Comparison of ENCODE assay signal across 27 cellular contexts in genomic region chr1:19756480-19756879, GRCh38. TPM values are rescaled to one million over a fixed set of nuclear protein-coding genes. Genes with fewer than 3 reads are reported as not detected.
DNase-seq lines count a peak whose midpoint lies in the region; ATAC-seq, FAIRE-seq and TF ChIP-seq lines count a peak whose summit lies in the region.
"Had no signal": no experiment of that assay in that cellular context is flagged by ENCODE, and none has a peak within 500 bp of the region (broad histone marks: within the 10 kb centered on the region; RNA-seq: fewer than 3 reads in every experiment).

No MANE protein-coding gene starts in this region.

- ATAC-seq in PC-3 (no peak), HG02884 (IDR thresholded peaks at IDR 0.05; ENCODE audit: unreplicated experiment) (no peak)
- ATAC-seq in stimulated activated naive CD8-positive, alpha-beta T cell treated with anti-CD3 and anti-CD28 coated beads, Interleukin-15, amount 100 ng/mL, for 72 hours, result no peak
- ATAC-seq in activated CD8-positive, alpha-beta memory T cell treated with anti-CD3 and anti-CD28 coated beads, Interleukin-2, amount 10 ng/mL, durations not matched to agents 7 days and 5 days, result no peak
- ATAC-seq: Right ventricle myocardium inferior had no signal

- POLR2A ChIA-PET in PC-3 (lab: Charles Lee; ENCODE audit: unreplicated experiment), result no interaction called here

- TF ChIP-seq CTCF in AG10803 (conservative IDR thresholded peaks at IDR 0.05; ENCODE audit: low read length) (no peak), PC-3 (conservative IDR thresholded peaks at IDR 0.05; ENCODE audit: low read depth, low read length) (no peak), tibial artery (IDR thresholded peaks at IDR 0.05) (no peak)

- H3K4me2 ChIP-seq in PC-3 (ENCODE audit: low read length), result no peak overlapping the region
- H3K4me2 ChIP-seq: PC-9 had no signal

- H3K4me3 ChIP-seq in AG10803 (ENCODE audit: low read length) (no peak overlapping the region), PC-3 (ENCODE audit: low read length) (no peak overlapping the region), tibial artery (no peak overlapping the region)
- H3K4me3 ChIP-seq: PC-9, SJSA1 had no signal

- BruUV-seq in PC-3 (replicated peaks; lab: Mats Ljungman, UMichigan), result no TSS peak

- no peak overlapping the region for H3K4me3 Mint-ChIP-seq in stimulated activated naive CD8-positive, alpha-beta T cell treated with anti-CD3 and anti-CD28 coated beads, Interleukin-15, amount 100 ng/mL, for 72 hours
- H3K4me3 Mint-ChIP-seq in activated CD8-positive, alpha-beta memory T cell treated with anti-CD3 and anti-CD28 coated beads, Interleukin-2, amount 10 ng/mL, durations not matched to agents 7 days and 5 days, result no peak overlapping the region
- H3K4me3 Mint-ChIP-seq: CD4-positive, alpha-beta memory T cell had no signal

- H3K9me3 ChIP-seq in PC-3 (ENCODE audit: low read length) (no peaks in the 10 kb centered on the region), tibial artery (no peaks in the 10 kb centered on the region)
- H3K9me3 ChIP-seq: SJSA1 had no signal

- no peaks in the 10 kb centered on the region for H3K9me3 Mint-ChIP-seq in stimulated activated naive CD8-positive, alpha-beta T cell treated with anti-CD3 and anti-CD28 coated beads, Interleukin-15, amount 100 ng/mL, for 72 hours
- no peaks in the 10 kb centered on the region for H3K9me3 Mint-ChIP-seq in activated CD8-positive, alpha-beta memory T cell treated with anti-CD3 and anti-CD28 coated beads, Interleukin-2, amount 10 ng/mL, durations not matched to agents 7 days and 5 days (ENCODE audit: low read depth)
- H3K9me3 Mint-ChIP-seq: CD4-positive, alpha-beta memory T cell had no signal

- no peaks in the 10 kb centered on the region for H3K4me1 Mint-ChIP-seq in stimulated activated naive CD8-positive, alpha-beta T cell treated with anti-CD3 and anti-CD28 coated beads, Interleukin-15, amount 100 ng/mL, for 72 hours
- peaks cover 5% of the 10 kb centered on the region for H3K4me1 Mint-ChIP-seq in activated CD8-positive, alpha-beta memory T cell treated with anti-CD3 and anti-CD28 coated beads, Interleukin-2, amount 10 ng/mL, durations not matched to agents 7 days and 5 days
- H3K4me1 Mint-ChIP-seq: CD4-positive, alpha-beta memory T cell had no signal

- H4K20me1 ChIP-seq in PC-3 (ENCODE audit: low read length), result no peaks in the 10 kb centered on the region

- no peak overlapping the region for H3K9ac ChIP-seq in PC-3 (ENCODE audit: low read length)

- no peaks in the 10 kb centered on the region for H3K36me3 Mint-ChIP-seq in activated CD8-positive, alpha-beta memory T cell treated with anti-CD3 and anti-CD28 coated beads, Interleukin-2, amount 10 ng/mL, durations not matched to agents 7 days and 5 days

- H3K36me3 ChIP-seq in PC-3 (ENCODE audit: low read depth, low read length), result no peaks in the 10 kb centered on the region
- H3K36me3 ChIP-seq in tibial artery, result peaks cover 5 to 38% (median 9%) of the 10 kb centered on the region in 3 donors

- H3F3A ChIP-seq in PC-3 (ENCODE audit: low read length, unreplicated experiment), result no peaks in the 10 kb centered on the region

- intact Hi-C loops in PC-3 (cut with micrococcal nuclease) (no loop called here), tibial artery (cut with DNase I; ENCODE audit: low total_unique reads) (no loop called here)

- CTCF ChIA-PET in PC-3 (lab: Charles Lee), result no interaction called here
- CTCF ChIA-PET in activated CD8-positive, alpha-beta memory T cell treated with anti-CD3 and anti-CD28 coated beads, Interleukin-2, amount 10 ng/mL, durations not matched to agents 7 days and 5 days (lab: Charles Lee), result no interaction called here

- no peak overlapping the region for H2AFZ ChIP-seq in PC-3 (ENCODE audit: low read length)
- H2AFZ ChIP-seq: PC-9 had no signal

- peaks cover 28% of the 10 kb centered on the region for H3K4me1 ChIP-seq in PC-3 (ENCODE audit: insufficient read depth, low read length)
- peaks cover 0 to 44% (median 15%) of the 10 kb centered on the region in 4 donors for H3K4me1 ChIP-seq in tibial artery

- no peaks in the 10 kb centered on the region for H3K27me3 ChIP-seq in PC-3 (ENCODE audit: low read length)
- no peaks in the 10 kb centered on the region for H3K27me3 ChIP-seq in tibial artery
- H3K27me3 ChIP-seq: SJSA1 had no signal

- peak; percentile 95 for FAIRE-seq in G401.6 (lab: Jason Lieb, UNC)
- FAIRE-seq: GM18507, H54 had no signal

- no peaks in the 10 kb centered on the region for H3K27me3 Mint-ChIP-seq in stimulated activated naive CD8-positive, alpha-beta T cell treated with anti-CD3 and anti-CD28 coated beads, Interleukin-15, amount 100 ng/mL, for 72 hours
- no peaks in the 10 kb centered on the region for H3K27me3 Mint-ChIP-seq in activated CD8-positive, alpha-beta memory T cell treated with anti-CD3 and anti-CD28 coated beads, Interleukin-2, amount 10 ng/mL, durations not matched to agents 7 days and 5 days
- H3K27me3 Mint-ChIP-seq: CD4-positive, alpha-beta memory T cell had no signal

- H3K27ac ChIP-seq in PC-3 (ENCODE audit: low read length) (no peak overlapping the region), tibial artery (peak overlapping the region; percentile 77 to 85)
- H3K27ac ChIP-seq: PC-9, SJSA1 had no signal

- no peaks in the 10 kb centered on the region for H3K79me2 ChIP-seq in PC-3 (ENCODE audit: low read length)

- no peaks in the 10 kb centered on the region for H3K9me2 ChIP-seq in PC-3 (replicated peaks; ENCODE audit: low read length)

- DNase-seq in AG10803 (ENCODE audit: low read depth) (peak; percentile 48), PC-3 (peak; percentile 15), tibial artery (no peak)
- DNase-seq in stimulated activated naive CD8-positive, alpha-beta T cell treated with anti-CD3 and anti-CD28 coated beads, Interleukin-15, amount 100 ng/mL, for 72 hours, result no peak
- no peak for DNase-seq in activated CD8-positive, alpha-beta memory T cell treated with anti-CD3 and anti-CD28 coated beads, Interleukin-2, amount 10 ng/mL, durations not matched to agents 7 days and 5 days
- DNase-seq: C1 segment of cervical spinal cord; CD4-positive, alpha-beta memory T cell; COR-L47; DMS53; KBM-7; MM.1S; NCI-H2029 treated with DMSO at 0.1 percent for 48 hours; NCI-H446 treated with DMSO at 0.1 percent for 48 hours; NCI-H526; NCI-H82; NK-92 treated with Interleukin-12 subunit alpha and Interleukin-12 subunit beta, amount 100 ng/mL, for 24 hours; PC-9 had no signal

- no peak overlapping the region for H3K27ac Mint-ChIP-seq in stimulated activated naive CD8-positive, alpha-beta T cell treated with anti-CD3 and anti-CD28 coated beads, Interleukin-15, amount 100 ng/mL, for 72 hours
- H3K27ac Mint-ChIP-seq in activated CD8-positive, alpha-beta memory T cell treated with anti-CD3 and anti-CD28 coated beads, Interleukin-2, amount 10 ng/mL, durations not matched to agents 7 days and 5 days, result no peak overlapping the region

RNA-seq across cellular contexts. Expression of gene TMCO4, which starts 43.2 kb away (rescaled TPM):
- 16.0 and 19.7 TPM in 2 replicates for total RNA-seq in PC-3 (2014; rRNA removed)
- 10 to 100 TPM; 18.4 to 18.6 TPM for total RNA-seq in activated CD8-positive, alpha-beta memory T cell treated with anti-CD3 and anti-CD28 coated beads, Interleukin-2, amount 10 ng/mL, durations not matched to agents 7 days and 5 days

RNA-seq across cellular contexts. Expression of gene RNF186, which starts 58.6 kb away (rescaled TPM):
- 0.69 TPM in 1 of 2 replicates, not detected in the other for total RNA-seq in PC-3 (2014; rRNA removed)
- total RNA-seq in activated CD8-positive, alpha-beta memory T cell treated with anti-CD3 and anti-CD28 coated beads, Interleukin-2, amount 10 ng/mL, durations not matched to agents 7 days and 5 days, result not detected
- total RNA-seq: A673; CD4-positive, alpha-beta memory T cell; Daoy; LHCN-M2; PC-9; Right ventricle myocardium inferior; RPMI7951; SJSA1 had no signal

Comparison
In these comparisons a context has a peak if more than half of its experiments do, and no peak if none do; other contexts are left out.
1. DNase-seq: peak in AG10803 (single experiment) and PC-3 (single experiment); none in tibial artery (0 of 2), stimulated activated naive CD8-positive, alpha-beta T cell treated with anti-CD3 and anti-CD28 coated beads, Interleukin-15, amount 100 ng/mL, for 72 hours (0 of 2) and activated CD8-positive, alpha-beta memory T cell treated with anti-CD3 and anti-CD28 coated beads, Interleukin-2, amount 10 ng/mL, durations not matched to agents 7 days and 5 days (single experiment).